8 cellular contexts compared by ENCODE assay signal in the genomic region with DNA sequence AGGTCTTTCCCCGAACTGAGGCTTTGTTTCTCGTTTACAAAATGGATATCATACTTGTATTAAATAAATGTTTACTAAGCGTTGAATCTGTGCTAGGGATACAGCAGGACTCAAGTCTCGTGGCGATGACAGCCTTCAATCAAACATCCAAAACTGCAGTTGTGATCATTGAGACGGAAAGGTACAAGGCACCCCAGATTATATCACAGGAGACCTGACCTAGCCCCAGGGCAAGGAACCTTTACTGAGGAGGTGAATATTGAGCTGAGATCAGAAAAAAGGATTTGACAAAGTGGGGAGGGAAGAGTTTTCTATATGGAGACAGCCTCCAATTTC. TPM values are rescaled to one million over a fixed set of nuclear protein-coding genes. Genes with fewer than 3 reads are reported as not detected.
DNase-seq lines count a peak whose midpoint lies in the region; ATAC-seq and TF ChIP-seq lines count a peak whose summit lies in the region.

No MANE protein-coding gene starts in this region.

- H2BK120ac ChIP-seq in mesenchymal stem cell (ENCODE audit: low read depth, low read length) = no peak overlapping the region

- peak overlapping the region; percentile 100 for H4K8ac ChIP-seq in mesenchymal stem cell (ENCODE audit: low read length)

- peaks cover 19% of the 10 kb centered on the region for H3K79me1 ChIP-seq in mesenchymal stem cell (replicated peaks; ENCODE audit: low read length, poor library complexity, severe bottlenecking)

- no peak overlapping the region for H2BK15ac ChIP-seq in mesenchymal stem cell (ENCODE audit: low read depth, poor library complexity, severe bottlenecking)

- no peak for TF ChIP-seq CTCF in brain microvascular endothelial cell (IDR thresholded peaks at IDR 0.05; ENCODE audit: low read depth, low read length, missing control alignments)
- TF ChIP-seq CTCF in vagina (IDR thresholded peaks at IDR 0.05) = no peak

- H3K36me3 ChIP-seq in brain microvascular endothelial cell (replicated peaks) (peaks cover 15% of the 10 kb centered on the region), mesenchymal stem cell (ENCODE audit: control insufficient read depth in 1 of 2, insufficient read depth in 2 of 2, low read depth in 1 of 2, low read length in 2 of 2) (peaks cover 19 to 30% of the 10 kb centered on the region in 2 experiments), vagina (peaks cover 0 to 20% of the 10 kb centered on the region in 2 donors)

- intact Hi-C loops in Right ventricle myocardium superior (cut with DNase I) (no loop called here), left cardiac atrium (cut with DNase I) (no loop called here), vagina (cut with DNase I) (no loop called here)

- H3K4me1 ChIP-seq in mesenchymal stem cell (ENCODE audit: control insufficient read depth, insufficient read depth, low read depth, low read length) (peaks cover 8% of the 10 kb centered on the region), vagina (peaks cover 37% of the 10 kb centered on the region)

- no peak overlapping the region for H4K91ac ChIP-seq in mesenchymal stem cell (ENCODE audit: low read length)

- no peak overlapping the region for H3K14ac ChIP-seq in mesenchymal stem cell (ENCODE audit: low read length in 2 of 2)

- no peaks in the 10 kb centered on the region for H3K27me3 ChIP-seq in brain microvascular endothelial cell (replicated peaks)
- H3K27me3 ChIP-seq in mesenchymal stem cell (ENCODE audit: control insufficient read depth in 1 of 2, insufficient read depth in 1 of 2, low read length in 2 of 2) = no peaks in the 10 kb centered on the region
- no peaks in the 10 kb centered on the region for H3K27me3 ChIP-seq in vagina

- H2AK5ac ChIP-seq in mesenchymal stem cell (ENCODE audit: low read length, severe bottlenecking) = peak overlapping the region; percentile 36

- H3K27ac ChIP-seq in brain microvascular endothelial cell (peak overlapping the region; percentile 58), mesenchymal stem cell (ENCODE audit: low read length, poor library complexity, severe bottlenecking) (peak overlapping the region; percentile 46), vagina (peak overlapping the region; percentile 56)

- no peak overlapping the region for H2AFZ ChIP-seq in mesenchymal stem cell (ENCODE audit: low read depth, low read length)

- peak overlapping the region; percentile 91 for H3K4me3 ChIP-seq in brain microvascular endothelial cell (ENCODE audit: low read depth, low read length)
- peak overlapping the region; percentile 86 to 100 for H3K4me3 ChIP-seq in mesenchymal stem cell (ENCODE audit: insufficient read depth in 1 of 2, low read depth in 1 of 2, low read length in 2 of 2)
- H3K4me3 ChIP-seq in vagina = peak overlapping the region; percentile 66 to 67

- ATAC-seq in Right ventricle myocardium superior (ENCODE audit: poor library complexity) (peak; percentile 5), left cardiac atrium (no peak), HG03342 (IDR thresholded peaks at IDR 0.05; ENCODE audit: unreplicated experiment) (no peak)

- DNase-seq in Right ventricle myocardium superior (no peak), left cardiac atrium (no peak), brain microvascular endothelial cell (no peak), mesenchymal stem cell (no peak), vagina (ENCODE audit: extremely low spot score in 2 of 2) (no peak)
- no peak for DNase-seq in activated CD4-positive, CD25-positive, alpha-beta regulatory T cell treated with anti-CD3 and anti-CD28 coated beads, Interleukin-2, amount 50 U/mL, for 72 hours
- DNase-seq in activated CD8-positive, alpha-beta memory T cell treated with anti-CD3 and anti-CD28 coated beads for 24 hours = no peak

- H3K9me3 ChIP-seq in mesenchymal stem cell (ENCODE audit: control insufficient read depth, low read length) = no peaks in the 10 kb centered on the region
- H3K9me3 ChIP-seq in vagina = no peaks in the 10 kb centered on the region

- no peak overlapping the region for H3K18ac ChIP-seq in mesenchymal stem cell (ENCODE audit: low read depth in 1 of 2, low read length in 2 of 2)

- peak overlapping the region; percentile 100 for H3K9ac ChIP-seq in mesenchymal stem cell (ENCODE audit: low read length)

- no peak overlapping the region for H2BK12ac ChIP-seq in mesenchymal stem cell (ENCODE audit: low read length in 2 of 2)

- in situ Hi-C loops in brain microvascular endothelial cell (cut with HindIII; ENCODE audit: low pct_ligation_motif_present, low sequenced_read_pairs) = no loop called here

- 0% methylated on average over 4 of the region's 6 CpGs for WGBS in mesenchymal stem cell

- H2BK5ac ChIP-seq in mesenchymal stem cell (ENCODE audit: low read depth, low read length, poor library complexity, severe bottlenecking) = no peak overlapping the region

- no peak for TF ChIP-seq POLR2A in vagina (IDR thresholded peaks at IDR 0.05)

- H3K4me2 ChIP-seq in mesenchymal stem cell (ENCODE audit: low read length, poor library complexity, severe bottlenecking) = peak overlapping the region; percentile 71

- H3K23ac ChIP-seq in mesenchymal stem cell (ENCODE audit: low read length in 2 of 2) = no peak overlapping the region

- peak overlapping the region; percentile 13 to 92 for H3K4ac ChIP-seq in mesenchymal stem cell (ENCODE audit: low read depth in 1 of 2, low read length in 2 of 2)

RNA-seq across cellular contexts. Expression of a gene that starts 0.5 kb away (rescaled TPM):
- total RNA-seq in Right ventricle myocardium superior = 12.7 TPM
- 10 to 100 TPM; 14.1 to 17.7 TPM for total RNA-seq in left cardiac atrium
- 21.0 TPM for polyA plus RNA-seq in mesenchymal stem cell (2013, experiment 1 of 2)
- 20.5 TPM for polyA plus RNA-seq in mesenchymal stem cell (2013, experiment 2 of 2)
- total RNA-seq in vagina = 23.8 TPM
